ENCODE assay signal across 1 cellular context in the genomic region with DNA sequence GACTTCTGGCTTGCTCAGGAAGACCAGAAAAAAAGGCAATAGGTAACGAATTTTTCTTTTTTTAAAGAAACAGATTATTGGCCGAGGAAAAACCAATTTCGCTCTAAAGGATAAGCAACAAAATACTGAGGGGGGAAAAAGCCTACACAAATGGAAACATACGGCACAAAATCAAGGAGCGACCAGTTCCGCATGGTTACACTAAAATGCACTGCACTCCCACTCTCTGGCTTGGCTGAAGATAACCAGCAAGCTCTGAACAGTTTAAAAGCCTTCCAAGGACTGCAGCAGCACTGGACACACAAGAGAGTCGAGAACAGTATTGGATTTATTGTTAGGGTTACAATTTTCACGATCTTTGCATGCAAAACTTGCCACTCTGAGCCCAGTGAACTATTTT.
TF ChIP-seq lines count a peak whose summit lies in the region.

No MANE protein-coding gene starts in this region.

TF ChIP-seq in IMR-90, 13 proteins besides CTCF, POLR2A, EP300 and RAD21 (continued from another document):
- no peak for TF ChIP-seq FOS (IDR thresholded peaks at IDR 0.05; ENCODE audit: low read depth, low read length)
- TF ChIP-seq SMC3 (IDR thresholded peaks at IDR 0.05; ENCODE audit: low read depth, low read length) = no peak
- TF ChIP-seq, protein P1, sequence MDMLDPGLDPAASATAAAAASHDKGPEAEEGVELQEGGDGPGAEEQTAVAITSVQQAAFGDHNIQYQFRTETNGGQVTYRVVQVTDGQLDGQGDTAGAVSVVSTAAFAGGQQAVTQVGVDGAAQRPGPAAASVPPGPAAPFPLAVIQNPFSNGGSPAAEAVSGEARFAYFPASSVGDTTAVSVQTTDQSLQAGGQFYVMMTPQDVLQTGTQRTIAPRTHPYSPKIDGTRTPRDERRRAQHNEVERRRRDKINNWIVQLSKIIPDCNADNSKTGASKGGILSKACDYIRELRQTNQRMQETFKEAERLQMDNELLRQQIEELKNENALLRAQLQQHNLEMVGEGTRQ (IDR thresholded peaks at IDR 0.05; ENCODE audit: low read depth, low read length) = no peak
- no peak for TF ChIP-seq MAZ (IDR thresholded peaks at IDR 0.05; ENCODE audit: borderline replicate concordance, low read depth, low read length)
- no peak for TF ChIP-seq RCOR1 (IDR thresholded peaks at IDR 0.05; ENCODE audit: insufficient replicate concordance, low read length)
- TF ChIP-seq RFX5 (IDR thresholded peaks at IDR 0.05; ENCODE audit: low read depth, low read length) = no peak
